Comparison of ENCODE assay signal across 13 cellular contexts in the genomic region with DNA sequence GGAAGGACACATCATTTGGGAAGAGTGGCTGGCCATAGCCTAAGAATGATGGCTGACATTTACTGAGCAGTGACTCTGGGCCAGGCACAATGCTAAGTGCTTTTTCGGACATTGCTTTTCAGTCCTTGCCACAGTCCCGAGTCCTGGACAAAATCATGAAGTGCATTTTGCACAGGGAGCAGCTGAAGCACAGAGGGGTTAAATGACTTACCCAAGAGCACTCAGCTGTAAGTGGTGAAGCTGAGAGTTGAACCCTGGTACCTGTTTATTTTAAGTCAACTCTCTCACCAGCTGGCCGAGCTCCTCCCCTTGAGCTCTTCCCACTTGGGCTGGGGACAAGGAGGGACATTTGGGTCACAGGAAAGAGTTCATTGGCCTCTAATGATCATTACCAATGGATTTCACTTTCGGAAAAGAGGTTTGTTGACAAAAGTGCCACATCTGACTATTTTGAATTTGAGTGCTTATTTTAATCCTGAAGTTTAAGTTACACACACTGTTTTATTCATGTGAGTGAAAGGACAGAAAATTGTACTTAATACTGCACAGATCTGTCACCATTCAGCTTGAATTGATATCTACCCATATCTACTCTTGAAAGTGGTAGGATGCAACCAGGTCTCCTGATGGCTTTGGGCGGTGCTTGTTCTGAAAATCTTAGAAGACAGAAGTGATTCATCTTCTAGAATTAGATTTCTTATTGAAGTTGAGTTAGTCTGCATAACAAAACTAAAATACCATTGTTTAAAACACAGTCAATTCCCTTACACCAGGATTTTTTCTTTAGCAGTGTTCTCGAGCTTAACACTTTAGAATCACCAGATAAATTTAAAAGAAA.
DNase-seq lines count a peak whose midpoint lies in the region; ATAC-seq and TF ChIP-seq lines count a peak whose summit lies in the region.
"Had no signal": no experiment of that assay in that cellular context is flagged by ENCODE, and none has a peak within 500 bp of the region (broad histone marks: within the 10 kb centered on the region; RNA-seq: fewer than 3 reads in every experiment).

No MANE protein-coding gene starts in this region.

- H3K27me3 ChIP-seq in Peyer's patch (no peaks in the 10 kb centered on the region), duodenal mucosa (ENCODE audit: control insufficient read depth in 1 of 2, insufficient read depth in 2 of 2, low read length in 2 of 2) (no peaks in the 10 kb centered on the region), muscle layer of duodenum (ENCODE audit: low read depth, low read length) (no peaks in the 10 kb centered on the region), tibial artery (no peaks in the 10 kb centered on the region)

- no peak overlapping the region for H3K4me3 Mint-ChIP-seq in stimulated activated memory B cell treated with anti-CD40 and anti-IgM and Interleukin-4, amounts not matched to agents 10 μg/mL and 1 μg/mL and 100 μg/mL, for 72 hours
- H3K4me3 Mint-ChIP-seq: dendritic cell treated with granulocyte-macrophage colony-stimulating factor and Interleukin-4, amounts not matched to agents 40 ng/mL and 50 ng/mL, for 4 days; IgD-negative memory B cell had no signal

- no peaks in the 10 kb centered on the region for H3K36me3 ChIP-seq in Peyer's patch
- H3K36me3 ChIP-seq in duodenal mucosa (ENCODE audit: control insufficient read depth in 1 of 2, insufficient read depth in 2 of 2, low read length in 2 of 2) = no peaks in the 10 kb centered on the region
- H3K36me3 ChIP-seq in muscle layer of duodenum (ENCODE audit: control insufficient read depth in 1 of 2, insufficient read depth in 2 of 2, low read length in 2 of 2) = no peaks in the 10 kb centered on the region
- H3K36me3 ChIP-seq in tibial artery = no peaks in the 10 kb centered on the region

- peak overlapping the region; percentile 6 to 75 (median 48) for H3K27ac ChIP-seq in Peyer's patch
- H3K27ac ChIP-seq in duodenal mucosa (ENCODE audit: low read depth, low read length) = peak overlapping the region; percentile 8
- peak overlapping the region; percentile 66 for H3K27ac ChIP-seq in muscle layer of duodenum (ENCODE audit: low read length)
- H3K27ac ChIP-seq in tibial artery = peak overlapping the region; percentile 74 to 80

- H3K4me1 Mint-ChIP-seq in stimulated activated memory B cell treated with anti-CD40 and anti-IgM and Interleukin-4, amounts not matched to agents 10 μg/mL and 1 μg/mL and 100 μg/mL, for 72 hours = peaks cover 13% of the 10 kb centered on the region

- TF ChIP-seq CTCF in Peyer's patch (IDR thresholded peaks at IDR 0.05) (no peak), tibial artery (IDR thresholded peaks at IDR 0.05) (no peak)

- intact Hi-C loops in tibial artery (cut with DNase I; ENCODE audit: low total_unique reads) = no loop called here

- H3K27ac Mint-ChIP-seq in stimulated activated memory B cell treated with anti-CD40 and anti-IgM and Interleukin-4, amounts not matched to agents 10 μg/mL and 1 μg/mL and 100 μg/mL, for 72 hours = no peak overlapping the region
- H3K27ac Mint-ChIP-seq: dendritic cell treated with granulocyte-macrophage colony-stimulating factor and Interleukin-4, amounts not matched to agents 40 ng/mL and 50 ng/mL, for 4 days; IgD-negative memory B cell had no signal

- peaks cover 5% of the 10 kb centered on the region for H3K36me3 Mint-ChIP-seq in stimulated activated memory B cell treated with anti-CD40 and anti-IgM and Interleukin-4, amounts not matched to agents 10 μg/mL and 1 μg/mL and 100 μg/mL, for 72 hours

- no peak for ATAC-seq in stimulated activated memory B cell treated with anti-CD40 and anti-IgM and Interleukin-4, amounts not matched to agents 10 μg/mL and 1 μg/mL and 100 μg/mL, for 72 hours

- DNase-seq in Peyer's patch (no peak), tibial artery (no peak), iPS-NIHi7 (ENCODE audit: extremely low spot score) (no peak), T1000 (lab: John Stamatoyannopoulos, UW) (no peak), ecto neural progenitor cell (ENCODE audit: low spot score) (no peak)
- DNase-seq: activated CD4-positive, alpha-beta T cell treated with anti-CD3 and anti-CD28 coated beads for 1 hour; activated T-cell treated with anti-CD3 and anti-CD28 coated beads, Interleukin-2, amount 50 U/mL, for 1 hour; stimulated activated CD4-positive, alpha-beta T cell treated with anti-CD3 and anti-CD28 coated beads, Interleukin-2, amount 100 ng/mL, for 48 hours had no signal

- peak overlapping the region in 1 of 2 donors; percentile 9 for H3K9ac ChIP-seq in duodenal mucosa (ENCODE audit: low read depth in 1 of 2, low read length in 2 of 2)

- H3K4me3 ChIP-seq in Peyer's patch (peak overlapping the region in 1 of 4 donors; percentile 28), duodenal mucosa (ENCODE audit: low read depth in 1 of 2, low read length in 2 of 2) (peak overlapping the region; percentile 44 to 48), muscle layer of duodenum (ENCODE audit: low read depth in 1 of 2, low read length in 2 of 2) (peak overlapping the region; percentile 52 to 56), tibial artery (no peak overlapping the region)

- no peak for TF ChIP-seq POLR2A in Peyer's patch (IDR thresholded peaks at IDR 0.05)

- peaks cover 16% of the 10 kb centered on the region for H3K27me3 Mint-ChIP-seq in stimulated activated memory B cell treated with anti-CD40 and anti-IgM and Interleukin-4, amounts not matched to agents 10 μg/mL and 1 μg/mL and 100 μg/mL, for 72 hours

- peaks cover 3% of the 10 kb centered on the region for H3K9me3 Mint-ChIP-seq in stimulated activated memory B cell treated with anti-CD40 and anti-IgM and Interleukin-4, amounts not matched to agents 10 μg/mL and 1 μg/mL and 100 μg/mL, for 72 hours

- H3K9me3 ChIP-seq in Peyer's patch (peaks cover 0 to 3% (median 0%) of the 10 kb centered on the region in 4 donors), duodenal mucosa (ENCODE audit: control insufficient read depth in 1 of 2, low read length in 2 of 2) (peaks cover 0 to 3% of the 10 kb centered on the region in 2 donors), muscle layer of duodenum (ENCODE audit: control insufficient read depth in 1 of 2, low read length in 2 of 2) (no peaks in the 10 kb centered on the region), tibial artery (no peaks in the 10 kb centered on the region)

- H3K4me1 ChIP-seq in Peyer's patch (peaks cover 0 to 41% (median 6%) of the 10 kb centered on the region in 4 donors), duodenal mucosa (ENCODE audit: control insufficient read depth in 1 of 2, insufficient read depth in 2 of 2, low read length in 2 of 2) (peaks cover 46 to 48% of the 10 kb centered on the region in 2 donors), muscle layer of duodenum (ENCODE audit: control insufficient read depth in 1 of 2, insufficient read depth in 2 of 2, low read length in 2 of 2) (peaks cover 16 to 18% of the 10 kb centered on the region in 2 donors), tibial artery (peaks cover 0 to 48% (median 38%) of the 10 kb centered on the region in 4 donors)

Comparison
In these comparisons a context has a peak if more than half of its experiments do, and no peak if none do; other contexts are left out.
1. H3K27ac ChIP-seq: peak in every context shown above with its lines; median percentile 77 in tibial artery; 66 in muscle layer of duodenum; 48 in Peyer's patch; 8 in duodenal mucosa.
2. H3K4me3 ChIP-seq: peak in duodenal mucosa (2 of 2) and muscle layer of duodenum (2 of 2); none in tibial artery (0 of 2).